ENCODE assay signal across 8 cellular contexts in the genomic region with DNA sequence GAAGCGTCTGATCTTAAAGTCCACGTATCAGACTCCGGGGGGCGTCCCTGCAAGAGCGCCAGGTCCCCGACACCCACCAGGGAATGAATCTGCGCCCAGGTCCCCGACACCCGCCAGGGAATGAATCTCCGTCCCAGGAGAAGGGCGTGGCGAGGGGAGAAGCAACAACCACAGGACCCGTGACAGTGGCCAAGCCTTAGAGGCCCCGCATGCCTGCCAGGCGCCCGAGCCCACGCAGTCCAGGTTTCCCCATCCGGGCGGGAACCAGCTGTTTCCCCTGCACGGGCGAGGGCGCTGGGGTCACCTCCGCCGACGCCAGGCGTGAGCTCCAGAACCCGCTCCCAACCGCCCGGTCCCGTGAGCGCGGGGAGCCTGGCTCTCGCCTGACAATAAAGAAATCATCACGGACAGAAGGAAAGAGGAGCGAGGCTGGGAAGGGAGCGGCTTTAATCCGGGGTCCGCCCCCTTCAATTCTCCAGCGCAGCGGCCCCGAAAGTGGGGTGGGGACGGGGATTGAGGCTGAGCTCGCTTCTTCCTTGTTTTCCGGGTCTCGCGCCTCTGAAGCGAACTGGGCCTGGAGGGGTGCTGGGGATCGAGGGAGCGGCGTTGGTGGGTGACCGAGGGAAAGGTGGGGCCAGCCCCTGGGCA. TPM values are rescaled to one million over a fixed set of nuclear protein-coding genes. Genes with fewer than 3 reads are reported as not detected.
A peak's percentile ranks its signal among the peaks of the same experiment; 100 is the strongest.
DNase-seq lines count a peak whose midpoint lies in the region; ATAC-seq and TF ChIP-seq lines count a peak whose summit lies in the region.

No MANE protein-coding gene starts in this region.

- peaks cover 6% of the 10 kb centered on the region for H3K4me1 Mint-ChIP-seq in CD8-positive, alpha-beta T cell (ENCODE audit: low read depth)

- H3K27ac ChIP-seq in CD8-positive, alpha-beta T cell (ENCODE audit: low read depth, low read length): no peak overlapping the region
- H3K27ac ChIP-seq in duodenal mucosa (ENCODE audit: low read depth, low read length) (no peak overlapping the region), muscle layer of duodenum (ENCODE audit: low read length) (no peak overlapping the region)

- intact Hi-C loops in CD8-positive, alpha-beta T cell (cut with DNase I, micrococcal nuclease): loop anchor here (1.0 to 10.0 kb wide), 3 partner anchors 29 to 709 kb away; partner anchors contain the start of genes BMS1 (in 1 of the 2) and ZNF33B (in 1 of the 2)

- no peaks in the 10 kb centered on the region for H3K36me3 Mint-ChIP-seq in CD8-positive, alpha-beta T cell

- CTCF ChIA-PET in CD8-positive, alpha-beta T cell (lab: Charles Lee): interaction anchor here (0.9 to 2.5 kb wide), 11 partner anchors 9 to 708 kb away, joined by 3 to 11 read pairs (median 4); no protein-coding TSS in a partner anchor

- H3K9me3 Mint-ChIP-seq in CD8-positive, alpha-beta T cell: no peaks in the 10 kb centered on the region

- ATAC-seq in CD8-positive, alpha-beta T cell: no peak
- no peak for ATAC-seq in GM21526 (IDR thresholded peaks at IDR 0.05; ENCODE audit: low FRiP score, unreplicated experiment)

- no peak for TF ChIP-seq CTCF in CD8-positive, alpha-beta T cell (IDR thresholded peaks at IDR 0.05)

- peak overlapping the region in 1 of 2 donors; percentile 25 for H3K9ac ChIP-seq in duodenal mucosa (ENCODE audit: low read depth in 1 of 2, low read length in 2 of 2)

- no peaks in the 10 kb centered on the region for H3K36me3 ChIP-seq in CD8-positive, alpha-beta T cell (ENCODE audit: insufficient read depth, low read length)
- H3K36me3 ChIP-seq in duodenal mucosa (ENCODE audit: control insufficient read depth in 1 of 2, insufficient read depth in 2 of 2, low read length in 2 of 2) (no peaks in the 10 kb centered on the region), muscle layer of duodenum (ENCODE audit: control insufficient read depth in 1 of 2, insufficient read depth in 2 of 2, low read length in 2 of 2) (no peaks in the 10 kb centered on the region)

- peak overlapping the region; percentile 82 for H3K4me3 Mint-ChIP-seq in CD8-positive, alpha-beta T cell

- H3K4me3 ChIP-seq in CD8-positive, alpha-beta T cell (ENCODE audit: low read depth, low read length): peak overlapping the region; percentile 71
- H3K4me3 ChIP-seq in duodenal mucosa (ENCODE audit: low read depth in 1 of 2, low read length in 2 of 2): peak overlapping the region; percentile 60 to 71
- peak overlapping the region; percentile 59 to 88 for H3K4me3 ChIP-seq in muscle layer of duodenum (ENCODE audit: low read depth in 1 of 2, low read length in 2 of 2)

- H3K9me3 ChIP-seq in CD8-positive, alpha-beta T cell (ENCODE audit: low read length): no peaks in the 10 kb centered on the region
- no peaks in the 10 kb centered on the region for H3K9me3 ChIP-seq in duodenal mucosa (ENCODE audit: control insufficient read depth in 1 of 2, low read length in 2 of 2)
- no peaks in the 10 kb centered on the region for H3K9me3 ChIP-seq in muscle layer of duodenum (ENCODE audit: control insufficient read depth in 1 of 2, low read length in 2 of 2)

- H3K27me3 Mint-ChIP-seq in CD8-positive, alpha-beta T cell (ENCODE audit: low read depth): peaks cover 54% of the 10 kb centered on the region

- no peak for DNase-seq in CD8-positive, alpha-beta T cell
- DNase-seq in Kasumi-1 (lab: John Stamatoyannopoulos, UW): peak; percentile 33 to 52
- no peak for DNase-seq in DMS114 treated with DMSO at 0.1 percent for 48 hours (lab: John Stamatoyannopoulos, UW; ENCODE audit: unreplicated experiment)
- no peak for DNase-seq in putamen (ENCODE audit: low spot score)
- no peak for DNase-seq in SW 1271 (lab: John Stamatoyannopoulos, UW)

- peaks cover 32% of the 10 kb centered on the region for H3K27me3 ChIP-seq in CD8-positive, alpha-beta T cell (ENCODE audit: insufficient read depth, low read length)
- peaks cover 30 to 40% of the 10 kb centered on the region in 2 donors for H3K27me3 ChIP-seq in duodenal mucosa (ENCODE audit: control insufficient read depth in 1 of 2, insufficient read depth in 2 of 2, low read length in 2 of 2)
- peaks cover 18% of the 10 kb centered on the region for H3K27me3 ChIP-seq in muscle layer of duodenum (ENCODE audit: low read depth, low read length)

- H3K27ac Mint-ChIP-seq in CD8-positive, alpha-beta T cell: no peak overlapping the region

- H3K4me1 ChIP-seq in CD8-positive, alpha-beta T cell (ENCODE audit: insufficient read depth, low read length): peaks cover 14% of the 10 kb centered on the region
- H3K4me1 ChIP-seq in duodenal mucosa (ENCODE audit: control insufficient read depth in 1 of 2, insufficient read depth in 2 of 2, low read length in 2 of 2) (peaks cover 0 to 18% of the 10 kb centered on the region in 2 donors), muscle layer of duodenum (ENCODE audit: control insufficient read depth in 1 of 2, insufficient read depth in 2 of 2, low read length in 2 of 2) (peaks cover 0 to 11% of the 10 kb centered on the region in 2 donors)

- POLR2A ChIA-PET in CD8-positive, alpha-beta T cell (lab: Charles Lee): no interaction called here

RNA-seq across cellular contexts. Expression of gene BMS1, which starts 29.0 kb away (rescaled TPM):
- 10 to 100 TPM; 18.1 to 19.9 TPM for total RNA-seq in CD8-positive, alpha-beta T cell

Comparison
In these comparisons a context has a peak if more than half of its experiments do, and no peak if none do; other contexts are left out.
1. DNase-seq: peak in Kasumi-1 (2 of 2); none in CD8-positive, alpha-beta T cell (0 of 7), DMS114 treated with DMSO at 0.1 percent for 48 hours (single experiment), putamen (single experiment) and SW 1271 (0 of 2).
2. Peak in every context shown above with its lines, with median percentiles within 50 percentile points of each other: H3K4me3 ChIP-seq.